In the genomic region with DNA sequence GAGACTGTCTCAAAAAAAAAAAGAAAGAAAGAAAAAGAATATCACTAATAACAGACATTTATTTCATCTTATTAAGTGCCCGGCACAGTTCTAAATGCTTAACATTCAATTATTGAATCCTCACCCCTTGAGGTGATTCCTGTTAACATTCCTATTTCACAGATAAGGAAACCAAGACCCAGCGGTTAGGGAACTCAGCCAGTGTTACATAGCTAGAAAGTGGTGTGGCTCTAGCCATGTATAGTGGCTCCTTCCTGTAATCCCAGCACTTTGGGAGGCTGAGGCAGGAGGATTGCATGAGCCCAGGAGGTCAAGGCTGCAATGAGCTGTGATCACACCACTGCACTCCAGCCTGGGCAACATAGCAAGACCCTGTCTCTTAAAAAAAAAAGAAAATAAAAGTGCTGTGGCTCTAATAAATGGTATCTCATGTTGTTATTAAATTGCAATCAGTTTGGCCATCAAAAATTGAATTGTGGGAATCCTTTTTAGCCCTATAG, we compare ENCODE assay signal across 1 cellular context.
TF ChIP-seq lines count a peak whose summit lies in the region.

No MANE protein-coding gene starts in this region.

TF ChIP-seq in K562, 482 proteins besides CTCF, POLR2A, EP300 and RAD21:
- TF ChIP-seq ZNF121 (CRISPR knock-in tag; conservative IDR thresholded peaks at IDR 0.05): peak; percentile 97
- peak; percentile 59 for TF ChIP-seq RBM25 (IDR thresholded peaks at IDR 0.05; ENCODE audit: low read depth, low read length, severe bottlenecking)
- peak; percentile 66 for TF ChIP-seq BCOR (IDR thresholded peaks at IDR 0.05)
- no peak for TF ChIP-seq ZNF707 (CRISPR knock-in tag; conservative IDR thresholded peaks at IDR 0.05)
